ENCODE assay signal across 8 cellular contexts in genomic region chr9:91659529-91660294, GRCh38.
DNase-seq lines count a peak whose midpoint lies in the region; ATAC-seq and TF ChIP-seq lines count a peak whose summit lies in the region.

No MANE protein-coding gene starts in this region.

- ATAC-seq in SK-N-SH treated with all-trans-retinoic acid at 6 μM for 48 hours (peak; percentile 87), GM18861 (IDR thresholded peaks at IDR 0.05; ENCODE audit: unreplicated experiment) (no peak)

- no peak for DNase-seq in AG09309 (ENCODE audit: low read depth)
- peak; percentile 77 for DNase-seq in H7
- peak; percentile 73 for DNase-seq in iPS-NIHi7 (ENCODE audit: extremely low spot score)
- no peak for DNase-seq in UCSD-AML1 (lab: John Stamatoyannopoulos, UW; ENCODE audit: unreplicated experiment)
- no peak for DNase-seq in T-helper 1 cell
- DNase-seq in activated naive CD4-positive, alpha-beta T cell treated with Interleukin-2 at 50 U/mL for 16 hours = no peak

- H3K36me3 ChIP-seq in H7 (replicated peaks; ENCODE audit: control insufficient read depth, insufficient read depth, low read length) = no peaks in the 10 kb centered on the region

- H3K4me3 ChIP-seq in AG09309 (ENCODE audit: control insufficient read depth, low read depth, low read length) = no peak overlapping the region
- no peak overlapping the region for H3K4me3 ChIP-seq in H7 (ENCODE audit: insufficient read depth, low read depth, low read length)

- H3K27me3 ChIP-seq in H7 (ENCODE audit: control insufficient read depth, insufficient read depth, low read length) = no peaks in the 10 kb centered on the region

- peak; percentile 82 for TF ChIP-seq CTCF in AG09309 (IDR thresholded peaks at IDR 0.05; ENCODE audit: control insufficient read depth, insufficient read depth, low read depth, low read length, missing control alignments)

TF ChIP-seq in SK-N-SH treated with all-trans-retinoic acid at 6 μM for 48 hours, 23 proteins besides CTCF, POLR2A, EP300 and RAD21:
- TF ChIP-seq ZNF70 (CRISPR knock-in tag; IDR thresholded peaks at IDR 0.05) (peak; percentile 14; the same call in 1 of the 2 replicates), TCF4 (CRISPR knock-in tag; IDR thresholded peaks at IDR 0.05; ENCODE audit: borderline replicate concordance) (no peak)

Comparison
In these comparisons a context has a peak if more than half of its experiments do, and no peak if none do; other contexts are left out.
1. DNase-seq: peak in H7 (single experiment) and iPS-NIHi7 (single experiment); none in AG09309 (single experiment), UCSD-AML1 (single experiment), T-helper 1 cell (0 of 5) and activated naive CD4-positive, alpha-beta T cell treated with Interleukin-2 at 50 U/mL for 16 hours (single experiment).